Comparison of ENCODE assay signal across 8 cellular contexts in the genomic region with DNA sequence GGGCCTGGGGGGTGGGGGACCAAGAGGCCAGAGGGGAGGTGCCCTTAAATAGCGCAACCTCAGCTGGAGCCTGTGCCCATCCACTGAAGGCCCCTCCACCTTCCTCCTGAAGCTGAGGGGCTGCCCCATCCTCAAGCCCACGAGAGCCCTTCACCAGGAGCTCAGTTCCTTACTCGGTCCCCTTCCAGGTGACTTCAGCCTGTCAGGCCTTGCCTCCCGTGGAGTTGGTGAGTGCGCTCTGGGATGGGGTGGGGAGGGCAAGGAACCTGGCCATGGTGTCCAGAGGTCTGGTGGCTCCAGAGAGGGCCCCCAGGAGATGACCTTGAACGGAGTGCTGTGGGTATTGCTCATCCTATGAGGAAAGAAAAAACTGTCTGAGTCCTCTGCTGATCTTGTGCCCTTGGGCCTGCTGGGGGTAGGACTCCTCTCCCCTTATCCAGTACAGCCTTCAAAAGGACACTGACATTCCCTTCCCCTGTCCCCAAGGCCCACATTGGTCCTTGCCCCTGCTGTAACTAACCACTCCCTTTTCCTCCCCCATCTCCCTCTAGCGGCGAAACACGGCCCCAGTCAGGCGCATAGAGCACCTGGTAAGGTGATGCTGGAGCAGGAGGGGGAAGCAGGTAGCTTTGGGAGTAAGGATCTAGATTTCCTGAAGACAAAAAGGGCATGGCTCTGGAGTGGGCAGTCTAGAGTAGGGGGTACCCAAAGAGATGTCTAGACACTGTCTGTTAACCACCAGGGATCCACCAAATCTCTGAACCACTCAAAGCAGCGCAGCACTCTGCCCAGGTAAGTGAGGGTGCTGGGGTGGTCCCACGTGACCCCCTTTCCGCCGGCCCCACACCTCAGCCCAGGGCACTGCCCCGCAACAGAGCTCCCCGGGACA. TPM values are rescaled to one million over a fixed set of nuclear protein-coding genes. Genes with fewer than 3 reads are reported as not detected.
DNase-seq lines count a peak whose midpoint lies in the region; ATAC-seq and TF ChIP-seq lines count a peak whose summit lies in the region.

No MANE protein-coding gene starts in this region.

- no peak for ATAC-seq in GM21423 (IDR thresholded peaks at IDR 0.05; ENCODE audit: unreplicated experiment)
- no peak for ATAC-seq in GM21619 (IDR thresholded peaks at IDR 0.05; ENCODE audit: unreplicated experiment)

- peaks cover 50% of the 10 kb centered on the region for H3K4me1 ChIP-seq in mesodermal cell (ENCODE audit: control insufficient read depth, insufficient read depth, low read length, poor library complexity, severe bottlenecking)

- H3K27ac ChIP-seq in mesodermal cell (ENCODE audit: low read depth, low read length, severe bottlenecking), result peak overlapping the region; percentile 36

- H3K4me3 Mint-ChIP-seq in endothelial cell (ENCODE audit: unreplicated experiment), result peak overlapping the region; percentile 90

- peaks cover 18% of the 10 kb centered on the region for H3K27me3 Mint-ChIP-seq in endothelial cell (ENCODE audit: unreplicated experiment)

- H3K9me3 Mint-ChIP-seq in endothelial cell (ENCODE audit: unreplicated experiment), result no peaks in the 10 kb centered on the region

- H3K4me1 Mint-ChIP-seq in endothelial cell (ENCODE audit: unreplicated experiment), result peaks cover 39% of the 10 kb centered on the region

- H3K4me3 ChIP-seq in mesodermal cell (ENCODE audit: extremely low read depth, insufficient read depth, low read length, poor library complexity, severe bottlenecking), result peak overlapping the region; percentile 65

- no peak overlapping the region for H3K27ac Mint-ChIP-seq in endothelial cell (ENCODE audit: unreplicated experiment)

- H3K9me3 ChIP-seq in mesodermal cell (ENCODE audit: control insufficient read depth, low read length), result no peaks in the 10 kb centered on the region

- in situ Hi-C loops in GM13977 (cut with MboI; ENCODE audit: low pct_unique_long_range_greater_than_20kb, low sequenced_read_pairs, unreplicated experiment), result no loop called here

- H3K36me3 ChIP-seq in mesodermal cell (ENCODE audit: control insufficient read depth, insufficient read depth, low read length), result peaks cover 4% of the 10 kb centered on the region

- peaks cover 30% of the 10 kb centered on the region for H3K36me3 Mint-ChIP-seq in endothelial cell (ENCODE audit: low read depth, unreplicated experiment)

- peak; percentile 71 for TF ChIP-seq CTCF in GM13977 (IDR thresholded peaks at IDR 0.05; ENCODE audit: extremely low read depth, insufficient read depth, missing control alignments)
- TF ChIP-seq CTCF in endothelial cell (IDR thresholded peaks at IDR 0.05; ENCODE audit: unreplicated experiment), result peak; percentile 61

- no peak for DNase-seq in GM13977 (ENCODE audit: low spot score)
- DNase-seq in NCI-H2107 treated with DMSO at 0.1 percent for 48 hours (lab: John Stamatoyannopoulos, UW; ENCODE audit: unreplicated experiment), result peak; percentile 86
- DNase-seq in activated CD8-positive, alpha-beta memory T cell treated with anti-CD3 and anti-CD28 coated beads for 24 hours, result peak; percentile 78
- peak; percentile 52 for DNase-seq in endothelial cell (ENCODE audit: low spot score)
- peak; percentile 43 for DNase-seq in stimulated activated naive CD4-positive, alpha-beta T cell treated with Interleukin-2 at 50 U/mL for 16 hours (lab: John Stamatoyannopoulos, UW)

- 53 to 62% methylated on average over 10 of the region's 16 CpGs for WGBS in mesodermal cell (ENCODE audit: insufficient coverage in 2 of 2), 2 experiments

RNA-seq across cellular contexts. Expression of a gene that starts 3.6 kb away (rescaled TPM):
- total RNA-seq in endothelial cell (ENCODE audit: unreplicated experiment), result 112 TPM
- polyA plus RNA-seq in mesodermal cell (2013, experiment 1 of 2), result 30.9 TPM
- 19.3 TPM for polyA plus RNA-seq in mesodermal cell (2013, experiment 2 of 2)

RNA-seq across cellular contexts. Expression of a gene that starts 25.7 kb away (rescaled TPM):
- total RNA-seq in endothelial cell (ENCODE audit: unreplicated experiment), result 10.5 TPM
- polyA plus RNA-seq in mesodermal cell (2013, experiment 1 of 2), result 9.6 TPM
- 7.3 TPM for polyA plus RNA-seq in mesodermal cell (2013, experiment 2 of 2)

RNA-seq across cellular contexts. Expression of a gene that starts 44.0 kb away (rescaled TPM):
- 21.1 TPM for total RNA-seq in endothelial cell (ENCODE audit: unreplicated experiment)
- polyA plus RNA-seq in mesodermal cell (2013, experiment 1 of 2), result 26.4 TPM
- polyA plus RNA-seq in mesodermal cell (2013, experiment 2 of 2), result 25.5 TPM

RNA-seq across cellular contexts. Expression of a gene that starts 47.2 kb away (rescaled TPM):
- total RNA-seq in endothelial cell (ENCODE audit: unreplicated experiment), result 629 TPM
- 346 TPM for polyA plus RNA-seq in mesodermal cell (2013, experiment 1 of 2)
- polyA plus RNA-seq in mesodermal cell (2013, experiment 2 of 2), result 376 TPM

RNA-seq across cellular contexts. Expression of a gene that starts 49.8 kb away (rescaled TPM):
- not detected for total RNA-seq in endothelial cell (ENCODE audit: unreplicated experiment)
- not detected for polyA plus RNA-seq in mesodermal cell (2013, experiment 1 of 2)
- polyA plus RNA-seq in mesodermal cell (2013, experiment 2 of 2), result not detected
